ENCODE assay signal across 8 cellular contexts in genomic region chr11:110296226-110297081, GRCh38.
DNase-seq lines count a peak whose midpoint lies in the region; ATAC-seq lines count a peak whose summit lies in the region.

Gene RDX (minus strand): TSS chr11:110296614. CDS start chr11:110279692, 16,922 bp downstream.

- in situ Hi-C loops in ACHN (cut with HindIII; ENCODE audit: low pct_ligation_motif_present, low pct_unique_long_range_greater_than_20kb, low sequenced_read_pairs): no loop called here

- ATAC-seq in GM18519 (IDR thresholded peaks at IDR 0.05; ENCODE audit: low FRiP score, unreplicated experiment) (peak; percentile 49), HG03025 (IDR thresholded peaks at IDR 0.05; ENCODE audit: low FRiP score, unreplicated experiment) (peak; percentile 70)

- peak; percentile 89 for DNase-seq in ACHN
- DNase-seq in NCI-H2196 (lab: John Stamatoyannopoulos, UW; ENCODE audit: unreplicated experiment): peak; percentile 76
- DNase-seq in activated CD4-positive, alpha-beta T cell treated with anti-CD3 and anti-CD28 coated beads for 1 hour: peak; percentile 35
- DNase-seq in kidney glomerular epithelial cell (lab: John Stamatoyannopoulos, UW): peak; percentile 85
- peak; percentile 19 to 49 for DNase-seq in stimulated activated CD4-positive, alpha-beta T cell treated with anti-CD3 and anti-CD28 coated beads, Interleukin-15, amount 100 ng/mL, for 48 hours (ENCODE audit: low read depth in 2 of 2)

- H3K27ac ChIP-seq in cingulate gyrus (ENCODE audit: low read depth, low read length): peak within 1 kb of the TSS; percentile 79

Comparison
In these comparisons a context has a peak if more than half of its experiments do, and no peak if none do; other contexts are left out.
1. Peak in every context shown above with its lines: DNase-seq, ATAC-seq and H3K27ac ChIP-seq.
2. DNase-seq: peak in every context shown above with its lines; median percentile 89 in ACHN; 85 in kidney glomerular epithelial cell; 76 in NCI-H2196; 35 in activated CD4-positive, alpha-beta T cell treated with anti-CD3 and anti-CD28 coated beads for 1 hour; 34 in stimulated activated CD4-positive, alpha-beta T cell treated with anti-CD3 and anti-CD28 coated beads, Interleukin-15, amount 100 ng/mL, for 48 hours.